Comparison of ENCODE assay signal across 14 cellular contexts in genomic region chr1:23224721-23225648, GRCh38. TPM values are rescaled to one million over a fixed set of nuclear protein-coding genes. Genes with fewer than 3 reads are reported as not detected.
A peak's percentile ranks its signal among the peaks of the same experiment; 100 is the strongest.
DNase-seq lines count a peak whose midpoint lies in the region; FAIRE-seq and TF ChIP-seq lines count a peak whose summit lies in the region.
"Had no signal": no experiment of that assay in that cellular context is flagged by ENCODE, and none has a peak within 500 bp of the region (broad histone marks: within the 10 kb centered on the region; RNA-seq: fewer than 3 reads in every experiment).

No MANE protein-coding gene starts in this region.

- peak overlapping the region in 1 of 2 donors; percentile 1 for H3K27ac ChIP-seq in right atrium auricular region
- peak overlapping the region; percentile 78 to 89 for H3K27ac ChIP-seq in small intestine (ENCODE audit: low read depth in 1 of 2, low read length in 1 of 2)
- H3K27ac ChIP-seq in dorsolateral prefrontal cortex, result no peak overlapping the region
- H3K27ac ChIP-seq in trophoblast cell (ENCODE audit: low read depth, low read length), result no peak overlapping the region
- H3K27ac ChIP-seq: suprapubic skin had no signal

- H3K27ac Mint-ChIP-seq in HFFc6, result peak overlapping the region; percentile 93
- H3K27ac Mint-ChIP-seq: activated T-cell treated with anti-CD3 and anti-CD28 coated beads, Interleukin-2, amount 50 U/mL, for 72 hours; effector memory CD8-positive, alpha-beta T cell had no signal

- H3K9me3 Mint-ChIP-seq in HFFc6, result no peaks in the 10 kb centered on the region
- H3K9me3 Mint-ChIP-seq: effector memory CD8-positive, alpha-beta T cell had no signal

- H2AK5ac ChIP-seq in trophoblast cell (ENCODE audit: low read length), result no peak overlapping the region

- H3K36me3 ChIP-seq in right atrium auricular region (no peaks in the 10 kb centered on the region), small intestine (ENCODE audit: control insufficient read depth in 2 of 2, insufficient read depth in 2 of 2, low read length in 2 of 2) (no peaks in the 10 kb centered on the region), trophoblast cell (ENCODE audit: control insufficient read depth in 1 of 2, insufficient read depth in 2 of 2, low read length in 2 of 2) (no peaks in the 10 kb centered on the region)
- H3K36me3 ChIP-seq: suprapubic skin had no signal

- whole genome bisulfite sequencing in small intestine, 3 donors, result 12 to 22% (median 20%) methylated on average over 17 of the region's 17 CpGs
- WGBS in trophoblast cell (ENCODE audit: extremely low coverage, insufficient coverage, insufficient read length), result no CpG with 5 or more reads among the region's 17 CpGs

- no peaks in the 10 kb centered on the region for H3K4me1 ChIP-seq in right atrium auricular region
- H3K4me1 ChIP-seq in small intestine (ENCODE audit: control insufficient read depth in 2 of 2, insufficient read depth in 1 of 2, low read depth in 1 of 2, low read length in 1 of 2), result peaks cover 0 to 5% of the 10 kb centered on the region in 2 donors
- H3K4me1 ChIP-seq in trophoblast cell (ENCODE audit: control insufficient read depth in 1 of 2, insufficient read depth in 2 of 2, low read length in 2 of 2), result peaks cover 0 to 3% of the 10 kb centered on the region in 2 experiments

- H2BK5ac ChIP-seq in trophoblast cell (ENCODE audit: low read depth, low read length, poor library complexity), result no peak overlapping the region

- H3K4me2 ChIP-seq in trophoblast cell (ENCODE audit: low read length), result no peak overlapping the region

- TF ChIP-seq CTCF in HFFc6 (IDR thresholded peaks at IDR 0.05) (no peak), astrocyte of the spinal cord (IDR thresholded peaks at IDR 0.05; ENCODE audit: low read depth, low read length) (no peak), right atrium auricular region (IDR thresholded peaks at IDR 0.05) (no peak), dorsolateral prefrontal cortex (IDR thresholded peaks at IDR 0.05 in 54 of 56, conservative IDR thresholded peaks at IDR 0.05 in 2 of 56; ENCODE audit: low read depth in 1 of 56, partially characterized antibody in 56 of 56) (no peak)

- no peak overlapping the region for H4K91ac ChIP-seq in trophoblast cell (ENCODE audit: low read depth, low read length)

- intact Hi-C loops in dorsolateral prefrontal cortex (cut with DNase I), result no loop called here

- no peak overlapping the region for H3K9ac ChIP-seq in trophoblast cell (ENCODE audit: low read length)

- H3K4me1 Mint-ChIP-seq in HFFc6 (ENCODE audit: low read depth), result peaks cover 31% of the 10 kb centered on the region

- H3K4me3 ChIP-seq in astrocyte of the spinal cord (ENCODE audit: low read depth, low read length) (no peak overlapping the region), right atrium auricular region (no peak overlapping the region), small intestine (ENCODE audit: low read depth in 1 of 2, low read length in 2 of 2) (no peak overlapping the region), dorsolateral prefrontal cortex (no peak overlapping the region), trophoblast cell (ENCODE audit: low read depth, low read length) (no peak overlapping the region)
- H3K4me3 ChIP-seq: suprapubic skin had no signal

- no peak for FAIRE-seq in small intestine (lab: Jason Lieb, UNC)

- H2AFZ ChIP-seq in trophoblast cell (ENCODE audit: insufficient read depth, low read length, poor library complexity), result no peak overlapping the region

- H3K18ac ChIP-seq in trophoblast cell (ENCODE audit: low read length), result no peak overlapping the region

- no peaks in the 10 kb centered on the region for H3K79me2 ChIP-seq in trophoblast cell (ENCODE audit: control insufficient read depth, insufficient read depth, low read length, poor library complexity)

- H3K23ac ChIP-seq in trophoblast cell (ENCODE audit: low read length), result no peak overlapping the region

- peak overlapping the region; percentile 74 for H3K4me3 Mint-ChIP-seq in HFFc6
- H3K4me3 Mint-ChIP-seq: activated T-cell treated with anti-CD3 and anti-CD28 coated beads, Interleukin-2, amount 50 U/mL, for 72 hours; effector memory CD8-positive, alpha-beta T cell had no signal

- in situ Hi-C loops in astrocyte of the spinal cord (cut with HindIII; ENCODE audit: low sequenced_read_pairs), result no loop called here

- DNase-seq in HFFc6, result peak; percentile 85
- peak; percentile 17 for DNase-seq in astrocyte of the spinal cord (ENCODE audit: low read depth, low spot score)
- DNase-seq in right atrium auricular region (ENCODE audit: low spot score), result peak; percentile 58
- DNase-seq in small intestine, result peak; percentile 98
- no peak for DNase-seq in activated effector memory CD4-positive, alpha-beta T cell treated with Interleukin-2 at 50 U/mL for 16 hours
- DNase-seq in dorsolateral prefrontal cortex, result no peak
- no peak for DNase-seq in trophoblast cell
- no peak for DNase-seq in GF-D8 (lab: John Stamatoyannopoulos, UW)
- DNase-seq: activated T-cell treated with anti-CD3 and anti-CD28 coated beads, Interleukin-2, amount 50 U/mL, for 72 hours; effector memory CD8-positive, alpha-beta T cell; NCI-H2029 had no signal

- H4K8ac ChIP-seq in trophoblast cell (ENCODE audit: low read depth, low read length), result no peak overlapping the region

- no peak overlapping the region for H3K14ac ChIP-seq in trophoblast cell (ENCODE audit: low read length)

- no peaks in the 10 kb centered on the region; the same call in none of the 2 replicates for H3K27me3 Mint-ChIP-seq in HFFc6 (ENCODE audit: insufficient read depth)

- H3K4ac ChIP-seq in trophoblast cell (ENCODE audit: low read depth, low read length), result no peak overlapping the region

- no peaks in the 10 kb centered on the region for H3K79me1 ChIP-seq in trophoblast cell (ENCODE audit: low read length)

- H3K36me3 Mint-ChIP-seq in HFFc6 (ENCODE audit: low read depth), result no peaks in the 10 kb centered on the region

- no peaks in the 10 kb centered on the region for H3K9me3 ChIP-seq in right atrium auricular region
- no peaks in the 10 kb centered on the region for H3K9me3 ChIP-seq in small intestine (ENCODE audit: control insufficient read depth, low read depth)
- no peaks in the 10 kb centered on the region for H3K9me3 ChIP-seq in trophoblast cell (ENCODE audit: insufficient read depth, low read depth, low read length)
- H3K9me3 ChIP-seq: suprapubic skin had no signal

- no peak overlapping the region for H2BK12ac ChIP-seq in trophoblast cell (ENCODE audit: low read length)

- no peak overlapping the region for H4K12ac ChIP-seq in trophoblast cell (ENCODE audit: low read depth, low read length)

- H3K27me3 ChIP-seq in right atrium auricular region (no peaks in the 10 kb centered on the region), small intestine (ENCODE audit: control insufficient read depth in 2 of 2, insufficient read depth in 2 of 2, low read length in 2 of 2) (no peaks in the 10 kb centered on the region), dorsolateral prefrontal cortex (peaks cover 0 to 12% (median 0%) of the 10 kb centered on the region in 45 donors), trophoblast cell (ENCODE audit: insufficient read depth, low read length) (no peaks in the 10 kb centered on the region)

- H2BK120ac ChIP-seq in trophoblast cell (ENCODE audit: insufficient read depth, low read length, poor library complexity), result no peak overlapping the region

RNA-seq across cellular contexts. Expression of gene HTR1D, which starts 7.7 kb away (rescaled TPM):
- under 1 TPM; 0.17 to 0.53 (median 0.44) TPM for total RNA-seq in HFFc6 (2021; fragmentation: NEBNext Ultra II Directional; extraction: Animal tissue kit (Norgen Biotek cat#: 25700))
- total RNA-seq in right atrium auricular region (not detected), dorsolateral prefrontal cortex (1 to 10 TPM in 97 of 120 experiments, under 1 TPM in 23; 0.32 to 8.1 (median 1.5) TPM)
- polyA plus RNA-seq in small intestine, result 10 to 100 TPM in 1 of 3 donors, 1 to 10 TPM in 2; 6.0 to 11.3 (median 6.5) TPM
- 3.1 and 3.7 TPM in 2 replicates for polyA plus RNA-seq in trophoblast cell (2013)
- total RNA-seq: activated T-cell treated with anti-CD3 and anti-CD28 coated beads, Interleukin-2, amount 50 U/mL, for 72 hours; mononuclear cell; suprapubic skin; T-helper 2 cell treated with Interferon-gamma antibody and Interleukin-4, amounts not matched to agents 100 ng/mL and 5 ng/mL, for 36 hours had no signal

RNA-seq across cellular contexts. Expression of gene LUZP1, which starts 56.3 kb away (rescaled TPM):
- total RNA-seq in HFFc6 (2021; fragmentation: NEBNext Ultra II Directional; extraction: Animal tissue kit (Norgen Biotek cat#: 25700)), result 10 to 100 TPM; 47.3 to 55.6 (median 53.0) TPM
- 10 to 100 TPM; 28.7 to 29.3 TPM for total RNA-seq in right atrium auricular region
- polyA plus RNA-seq in small intestine, result 10 to 100 TPM; 14.1 to 21.7 (median 17.3) TPM
- 100 to 1,000 TPM in 3 of 120 experiments, 10 to 100 TPM in 117; 23.0 to 108 (median 71.6) TPM for total RNA-seq in dorsolateral prefrontal cortex
- polyA plus RNA-seq in trophoblast cell (2013), result 38.6 TPM in 2 replicates

Comparison
In these comparisons a context has a peak if more than half of its experiments do, and no peak if none do; other contexts are left out.
1. DNase-seq: peak in HFFc6 (single experiment), astrocyte of the spinal cord (single experiment), right atrium auricular region (single experiment) and small intestine (single experiment); none in activated effector memory CD4-positive, alpha-beta T cell treated with Interleukin-2 at 50 U/mL for 16 hours (single experiment), dorsolateral prefrontal cortex (0 of 10), trophoblast cell (0 of 2) and GF-D8 (single experiment).
2. H3K27ac ChIP-seq: peak in small intestine (2 of 2); none in dorsolateral prefrontal cortex (0 of 59) and trophoblast cell (single experiment).